Comparison of ENCODE assay signal across 24 cellular contexts in the genomic region with DNA sequence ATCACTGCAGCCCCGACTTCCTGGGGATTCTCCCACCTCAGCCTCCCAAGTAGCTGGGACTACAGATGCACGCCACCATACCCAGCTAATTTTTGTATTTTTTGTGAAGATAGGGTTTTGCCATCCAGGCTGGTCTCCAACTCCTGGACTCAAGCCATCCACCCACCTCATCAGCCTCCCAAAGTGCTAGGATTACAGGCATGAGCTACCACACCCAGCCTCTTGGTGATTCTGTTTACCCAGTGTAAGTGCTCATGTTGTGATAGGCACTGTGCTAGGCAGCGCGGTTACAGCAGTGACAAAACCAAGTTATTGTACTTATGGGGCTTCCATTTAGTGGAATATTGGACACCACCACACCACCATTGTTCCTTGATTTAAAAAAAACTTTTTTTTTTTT.
"Had no signal": no experiment of that assay in that cellular context is flagged by ENCODE, and none has a peak within 500 bp of the region (broad histone marks: within the 10 kb centered on the region; RNA-seq: fewer than 3 reads in every experiment).

No MANE protein-coding gene starts in this region.

- ATAC-seq: esophagus mucosa; gastrocnemius medialis; heart right ventricle; lower lobe of right lung; natural killer cell treated with Interleukin-12 subunit alpha and Interleukin-12 subunit beta and Interleukin-15 and Interleukin-18, amount 100 ng/mL, for 72 hours; stimulated activated naive CD8-positive, alpha-beta T cell treated with anti-CD3 and anti-CD28 coated beads, Interleukin-15, Interleukin-2, amounts not matched to agents 100 U/mL and 50 U/mL, for 24 hours; upper lobe of right lung had no signal

- H3K4me2 ChIP-seq: neural progenitor cell, smooth muscle cell had no signal

- H3K27me3 Mint-ChIP-seq: memory B cell; natural killer cell treated with Interleukin-12 subunit alpha and Interleukin-12 subunit beta and Interleukin-15 and Interleukin-18, amount 100 ng/mL, for 72 hours had no signal

- H3K27ac ChIP-seq: coronary artery, gastrocnemius medialis, heart right ventricle, left ventricle myocardium inferior, lower lobe of right lung, neural progenitor cell, ovary, suprapubic skin, tibial artery, upper lobe of right lung, vagina had no signal

- H3K36me3 ChIP-seq: neural progenitor cell, ovary had no signal

- H3K4me3 ChIP-seq: coronary artery, gastrocnemius medialis, heart right ventricle, left ventricle myocardium inferior, lower lobe of right lung, neural progenitor cell, ovary, smooth muscle cell, suprapubic skin, tibial artery, upper lobe of right lung, vagina had no signal

- H3K27me3 ChIP-seq: gastrocnemius medialis, heart right ventricle, neural progenitor cell, ovary, suprapubic skin, tibial artery, upper lobe of right lung, vagina had no signal

- H3K9me3 ChIP-seq: gastrocnemius medialis, heart right ventricle, left ventricle myocardium inferior, lower lobe of right lung, ovary, suprapubic skin, tibial artery, upper lobe of right lung, vagina had no signal

- H3K9ac ChIP-seq: neural progenitor cell had no signal

- H3K4me1 Mint-ChIP-seq: memory B cell, neural progenitor cell had no signal

- H3K4me3 Mint-ChIP-seq: memory B cell; natural killer cell treated with Interleukin-12 subunit alpha and Interleukin-12 subunit beta and Interleukin-15 and Interleukin-18, amount 100 ng/mL, for 72 hours; neural progenitor cell had no signal

- H2AFZ ChIP-seq: neural progenitor cell had no signal

- DNase-seq: effector CD4-positive, alpha-beta T cell; gastrocnemius medialis; heart right ventricle; hypothalamus; kidney glomerular epithelial cell; left ventricle myocardium inferior; lower lobe of right lung; midbrain; nucleus accumbens; ovary; right cardiac atrium; stimulated activated CD4-positive, alpha-beta T cell treated with anti-CD3 and anti-CD28 coated beads, Interleukin-2, amount 100 ng/mL, for 48 hours; stimulated activated naive CD8-positive, alpha-beta T cell treated with anti-CD3 and anti-CD28 coated beads, Interleukin-15, Interleukin-2, amounts not matched to agents 100 U/mL and 50 U/mL, for 24 hours; tibial artery; upper lobe of right lung had no signal

- FAIRE-seq: islet of Langerhans had no signal

- H3K9me3 Mint-ChIP-seq: memory B cell; natural killer cell treated with Interleukin-12 subunit alpha and Interleukin-12 subunit beta and Interleukin-15 and Interleukin-18, amount 100 ng/mL, for 72 hours; neural progenitor cell had no signal

- H3K4me1 ChIP-seq: gastrocnemius medialis, heart right ventricle, left ventricle myocardium inferior, lower lobe of right lung, neural progenitor cell, suprapubic skin, tibial artery, upper lobe of right lung, vagina had no signal

- H3K27ac Mint-ChIP-seq: memory B cell; natural killer cell treated with Interleukin-12 subunit alpha and Interleukin-12 subunit beta and Interleukin-15 and Interleukin-18, amount 100 ng/mL, for 72 hours; neural progenitor cell had no signal
